18 cellular contexts compared by ENCODE assay signal in genomic region chr4:117784266-117784665, GRCh38.
"Had no signal": no experiment of that assay in that cellular context is flagged by ENCODE, and none has a peak within 500 bp of the region (broad histone marks: within the 10 kb centered on the region; RNA-seq: fewer than 3 reads in every experiment).

No MANE protein-coding gene starts in this region.

- H3K27ac ChIP-seq: gastrocnemius medialis, left ventricle myocardium inferior, lower lobe of right lung, ovary, right atrium auricular region, suprapubic skin, thyroid gland had no signal

- H3K4me1 ChIP-seq: gastrocnemius medialis, left ventricle myocardium inferior, lower lobe of right lung, right atrium auricular region, suprapubic skin, thyroid gland had no signal

- H3K36me3 ChIP-seq: gastrocnemius medialis, left ventricle myocardium inferior, lower lobe of right lung, ovary, right atrium auricular region, suprapubic skin, thyroid gland had no signal

- H3K9me3 Mint-ChIP-seq: memory B cell; naive thymus-derived CD4-positive, alpha-beta T cell had no signal

- H3K4me3 Mint-ChIP-seq: immature natural killer cell; memory B cell; naive thymus-derived CD4-positive, alpha-beta T cell; stimulated activated effector memory CD8-positive, alpha-beta T cell treated with anti-CD3 and anti-CD28 coated beads, Interleukin-12 subunit alpha, Interleukin-12 subunit beta, amount 100 ng/mL, for 72 hours; type B pancreatic cell had no signal

- H3K4me1 Mint-ChIP-seq: immature natural killer cell; memory B cell; naive thymus-derived CD4-positive, alpha-beta T cell; stimulated activated effector memory CD8-positive, alpha-beta T cell treated with anti-CD3 and anti-CD28 coated beads, Interleukin-12 subunit alpha, Interleukin-12 subunit beta, amount 100 ng/mL, for 72 hours had no signal

- H3K27me3 Mint-ChIP-seq: memory B cell; naive thymus-derived CD4-positive, alpha-beta T cell; type B pancreatic cell had no signal

- H3K9me3 ChIP-seq: gastrocnemius medialis, lower lobe of right lung, ovary, right atrium auricular region, suprapubic skin, thyroid gland had no signal

- H3K27ac Mint-ChIP-seq: immature natural killer cell; memory B cell; naive thymus-derived CD4-positive, alpha-beta T cell; stimulated activated effector memory CD8-positive, alpha-beta T cell treated with anti-CD3 and anti-CD28 coated beads, Interleukin-12 subunit alpha, Interleukin-12 subunit beta, amount 100 ng/mL, for 72 hours; type B pancreatic cell had no signal

- H3K4me3 ChIP-seq: dorsolateral prefrontal cortex, gastrocnemius medialis, left ventricle myocardium inferior, lower lobe of right lung, ovary, right atrium auricular region, suprapubic skin, thyroid gland had no signal

- H3K27me3 ChIP-seq: dorsolateral prefrontal cortex, gastrocnemius medialis, ovary, right atrium auricular region, suprapubic skin, thyroid gland had no signal

- ATAC-seq: gastrocnemius medialis; lower lobe of right lung; naive thymus-derived CD4-positive, alpha-beta T cell; stimulated activated effector memory CD8-positive, alpha-beta T cell treated with anti-CD3 and anti-CD28 coated beads, Interleukin-12 subunit alpha, Interleukin-12 subunit beta, amount 100 ng/mL, for 72 hours; stimulated activated naive CD8-positive, alpha-beta T cell treated with anti-CD3 and anti-CD28 coated beads, Interleukin-15, Interleukin-2, amounts not matched to agents 100 U/mL and 50 U/mL, for 24 hours had no signal

- DNase-seq: cortex of kidney; effector CD8-positive, alpha-beta T cell; gastrocnemius medialis; immature natural killer cell; left ventricle myocardium inferior; lower lobe of right lung; naive thymus-derived CD4-positive, alpha-beta T cell; ovary; stimulated activated CD4-positive, alpha-beta T cell treated with anti-CD3 and anti-CD28 coated beads, Interleukin-2, amount 100 ng/mL, for 48 hours; stimulated activated CD8-positive, alpha-beta memory T cell treated with anti-CD3 and anti-CD28 coated beads, Interleukin-4, amount 100 ng/mL, for 48 hours; stimulated activated naive CD8-positive, alpha-beta T cell treated with anti-CD3 and anti-CD28 coated beads, Interleukin-15, Interleukin-2, amounts not matched to agents 100 U/mL and 50 U/mL, for 24 hours; thyroid gland had no signal

- H3K36me3 Mint-ChIP-seq: immature natural killer cell; memory B cell; naive thymus-derived CD4-positive, alpha-beta T cell; stimulated activated effector memory CD8-positive, alpha-beta T cell treated with anti-CD3 and anti-CD28 coated beads, Interleukin-12 subunit alpha, Interleukin-12 subunit beta, amount 100 ng/mL, for 72 hours; type B pancreatic cell had no signal
